In the genomic region with DNA sequence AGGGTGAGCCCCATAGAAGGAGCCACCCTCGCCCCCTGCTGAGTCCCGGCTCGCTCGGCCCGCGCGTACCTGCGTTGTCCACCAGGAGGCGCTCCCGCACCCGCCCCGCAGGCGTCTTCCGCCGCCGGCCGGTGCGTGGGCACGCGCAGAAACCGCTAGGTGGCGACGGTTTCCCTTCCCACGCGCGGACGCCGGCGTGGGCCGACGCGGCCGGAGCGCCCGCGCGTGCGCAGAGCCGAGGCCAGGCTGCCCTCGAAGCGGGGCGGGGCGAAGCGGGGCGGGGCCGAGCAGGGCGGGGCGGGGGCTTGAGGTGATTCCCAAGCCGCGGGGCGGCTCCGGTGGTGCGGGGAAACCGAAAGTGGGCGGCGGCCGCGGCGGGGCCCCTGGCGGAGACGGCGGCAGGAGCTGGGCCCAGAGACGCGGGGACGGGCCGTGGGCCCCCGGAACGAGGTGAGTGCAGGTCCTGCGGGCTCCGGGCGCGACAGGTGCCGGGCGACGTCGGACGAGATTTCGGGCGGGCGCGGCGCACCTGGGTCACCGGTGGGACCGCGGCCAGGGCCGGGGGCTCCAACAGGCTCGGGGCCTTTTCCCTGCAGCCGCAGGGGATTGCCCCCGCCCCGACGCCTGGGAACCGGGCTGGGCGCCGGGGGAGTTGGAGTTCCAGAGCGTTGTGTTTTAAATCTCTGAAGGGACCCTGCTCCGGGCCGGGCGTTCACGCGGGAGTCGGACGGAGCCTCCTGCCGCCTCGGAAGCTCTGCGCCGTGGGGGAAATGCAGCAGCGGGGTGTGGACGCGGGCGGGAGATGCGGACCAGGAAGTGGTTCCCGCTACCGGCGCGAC, we compare ENCODE assay signal across 8 cellular contexts. TPM values are rescaled to one million over a fixed set of nuclear protein-coding genes. Genes with fewer than 3 reads are reported as not detected.
DNase-seq lines count a peak whose midpoint lies in the region; ATAC-seq and TF ChIP-seq lines count a peak whose summit lies in the region.

A gene with protein sequence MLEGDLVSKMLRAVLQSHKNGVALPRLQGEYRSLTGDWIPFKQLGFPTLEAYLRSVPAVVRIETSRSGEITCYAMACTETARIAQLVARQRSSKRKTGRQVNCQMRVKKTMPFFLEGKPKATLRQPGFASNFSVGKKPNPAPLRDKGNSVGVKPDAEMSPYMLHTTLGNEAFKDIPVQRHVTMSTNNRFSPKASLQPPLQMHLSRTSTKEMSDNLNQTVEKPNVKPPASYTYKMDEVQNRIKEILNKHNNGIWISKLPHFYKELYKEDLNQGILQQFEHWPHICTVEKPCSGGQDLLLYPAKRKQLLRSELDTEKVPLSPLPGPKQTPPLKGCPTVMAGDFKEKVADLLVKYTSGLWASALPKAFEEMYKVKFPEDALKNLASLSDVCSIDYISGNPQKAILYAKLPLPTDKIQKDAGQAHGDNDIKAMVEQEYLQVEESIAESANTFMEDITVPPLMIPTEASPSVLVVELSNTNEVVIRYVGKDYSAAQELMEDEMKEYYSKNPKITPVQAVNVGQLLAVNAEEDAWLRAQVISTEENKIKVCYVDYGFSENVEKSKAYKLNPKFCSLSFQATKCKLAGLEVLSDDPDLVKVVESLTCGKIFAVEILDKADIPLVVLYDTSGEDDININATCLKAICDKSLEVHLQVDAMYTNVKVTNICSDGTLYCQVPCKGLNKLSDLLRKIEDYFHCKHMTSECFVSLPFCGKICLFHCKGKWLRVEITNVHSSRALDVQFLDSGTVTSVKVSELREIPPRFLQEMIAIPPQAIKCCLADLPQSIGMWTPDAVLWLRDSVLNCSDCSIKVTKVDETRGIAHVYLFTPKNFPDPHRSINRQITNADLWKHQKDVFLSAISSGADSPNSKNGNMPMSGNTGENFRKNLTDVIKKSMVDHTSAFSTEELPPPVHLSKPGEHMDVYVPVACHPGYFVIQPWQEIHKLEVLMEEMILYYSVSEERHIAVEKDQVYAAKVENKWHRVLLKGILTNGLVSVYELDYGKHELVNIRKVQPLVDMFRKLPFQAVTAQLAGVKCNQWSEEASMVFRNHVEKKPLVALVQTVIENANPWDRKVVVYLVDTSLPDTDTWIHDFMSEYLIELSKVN (plus strand): TSS at position 308 of the 839 bp plus-strand sequence. CDS start 16,370 bp downstream, outside the sequence.

- peaks cover 26% of the 10 kb centered on the region for H3K4me1 ChIP-seq in Loucy (ENCODE audit: insufficient read depth, low read length, poor library complexity, severe bottlenecking)
- no peaks in the 10 kb centered on the region for H3K4me1 ChIP-seq in cardiac muscle cell (ENCODE audit: low read depth)
- H3K4me1 ChIP-seq in tibial nerve: peaks cover 0 to 26% (median 2%) of the 10 kb centered on the region in 4 donors

- H3K9ac ChIP-seq in Loucy (ENCODE audit: low read depth, low read length, poor library complexity, severe bottlenecking) (peak within 1 kb of the TSS; percentile 80), SU-DHL-6 (ENCODE audit: low read length) (peak within 1 kb of the TSS; percentile 58)

- H3K27me3 ChIP-seq in Loucy (ENCODE audit: insufficient read depth, low read length, poor library complexity, severe bottlenecking) (no peaks in the 10 kb centered on the region), SU-DHL-6 (ENCODE audit: low read length) (no peaks in the 10 kb centered on the region), cardiac muscle cell (peaks cover 13% of the 10 kb centered on the region), tibial nerve (no peaks in the 10 kb centered on the region)

- ATAC-seq in activated naive CD8-positive, alpha-beta T cell treated with anti-CD3 and anti-CD28 coated beads, Interleukin-2, amount 10 ng/mL, durations not matched to agents 7 days and 5 days (ENCODE audit: low read depth): peak; percentile 85

- H3K36me3 ChIP-seq in Loucy (ENCODE audit: insufficient read depth, low read length) (no peaks in the 10 kb centered on the region), SU-DHL-6 (ENCODE audit: low read length) (no peaks in the 10 kb centered on the region), cardiac muscle cell (no peaks in the 10 kb centered on the region), tibial nerve (no peaks in the 10 kb centered on the region)

- DNase-seq in H4 (ENCODE audit: low spot score) (peak; percentile 71), cardiac muscle cell (ENCODE audit: low read depth in 1 of 2, low spot score in 1 of 2) (peak; percentile 88 to 89), pons (ENCODE audit: low spot score) (peak; percentile 77), tibial nerve (ENCODE audit: low spot score in 2 of 2) (peak; percentile 54 to 71)
- peak; percentile 94 for DNase-seq in activated naive CD8-positive, alpha-beta T cell treated with anti-CD3 and anti-CD28 coated beads, Interleukin-2, amount 10 ng/mL, durations not matched to agents 7 days and 5 days

- H4K20me1 ChIP-seq in Loucy (ENCODE audit: insufficient read depth, low read length, poor library complexity, severe bottlenecking) (no peaks in the 10 kb centered on the region), SU-DHL-6 (ENCODE audit: low read depth, low read length) (no peaks in the 10 kb centered on the region)

- peaks cover 23% of the 10 kb centered on the region for H3K4me1 Mint-ChIP-seq in activated naive CD8-positive, alpha-beta T cell treated with anti-CD3 and anti-CD28 coated beads, Interleukin-2, amount 10 ng/mL, durations not matched to agents 7 days and 5 days

- H3K4me3 ChIP-seq in GM08714 (ENCODE audit: low read length) (peak within 1 kb of the TSS; percentile 83), Loucy (ENCODE audit: low read length, poor library complexity, severe bottlenecking) (peak within 1 kb of the TSS; percentile 76), SU-DHL-6 (ENCODE audit: insufficient read depth, low read length, poor library complexity, severe bottlenecking) (peak within 1 kb of the TSS; percentile 57), cardiac muscle cell (peak within 1 kb of the TSS; percentile 88), tibial nerve (peak within 1 kb of the TSS; percentile 66 to 100 (median 96))

- H3K27ac ChIP-seq in SU-DHL-6 (ENCODE audit: low read depth, low read length): no peak within 1 kb of the TSS
- H3K27ac ChIP-seq in cardiac muscle cell: no peak within 1 kb of the TSS
- peak within 1 kb of the TSS; percentile 81 to 96 (median 88) for H3K27ac ChIP-seq in tibial nerve

- H3K9me3 Mint-ChIP-seq in activated naive CD8-positive, alpha-beta T cell treated with anti-CD3 and anti-CD28 coated beads, Interleukin-2, amount 10 ng/mL, durations not matched to agents 7 days and 5 days: no peaks in the 10 kb centered on the region

- TF ChIP-seq EP300 in tibial nerve (IDR thresholded peaks at IDR 0.05): peak in 1 of 2 donors; percentile 61

- peak within 1 kb of the TSS; percentile 80 for H3K27ac Mint-ChIP-seq in activated naive CD8-positive, alpha-beta T cell treated with anti-CD3 and anti-CD28 coated beads, Interleukin-2, amount 10 ng/mL, durations not matched to agents 7 days and 5 days

- peak within 1 kb of the TSS; percentile 73 for H3K4me2 ChIP-seq in Loucy (ENCODE audit: low read depth, low read length, poor library complexity, severe bottlenecking)
- H3K4me2 ChIP-seq in SU-DHL-6 (ENCODE audit: low read depth, low read length, poor library complexity, severe bottlenecking): peak within 1 kb of the TSS; percentile 63

- TF ChIP-seq POLR2A in tibial nerve (IDR thresholded peaks at IDR 0.05): no peak

- H3K36me3 Mint-ChIP-seq in activated naive CD8-positive, alpha-beta T cell treated with anti-CD3 and anti-CD28 coated beads, Interleukin-2, amount 10 ng/mL, durations not matched to agents 7 days and 5 days: peaks cover 2% of the 10 kb centered on the region

- H3F3A ChIP-seq in Loucy (ENCODE audit: low read depth) (0 out of 2 replicates have a peak, but pooled peaks cover 4% of the 10 kb centered on the region), SU-DHL-6 (ENCODE audit: insufficient read depth) (peaks cover 22% of the 10 kb centered on the region)

- WGBS in tibial nerve, 2 donors: 0% methylated on average over 80 to 89 of the region's 115 CpGs

- H3K27me3 Mint-ChIP-seq in activated naive CD8-positive, alpha-beta T cell treated with anti-CD3 and anti-CD28 coated beads, Interleukin-2, amount 10 ng/mL, durations not matched to agents 7 days and 5 days: peaks cover 21% of the 10 kb centered on the region

- peak within 1 kb of the TSS; percentile 88 for H3K4me3 Mint-ChIP-seq in activated naive CD8-positive, alpha-beta T cell treated with anti-CD3 and anti-CD28 coated beads, Interleukin-2, amount 10 ng/mL, durations not matched to agents 7 days and 5 days

- H3K79me2 ChIP-seq in Loucy (ENCODE audit: insufficient read depth, low read length) (no peaks in the 10 kb centered on the region), SU-DHL-6 (ENCODE audit: insufficient read depth, low read length) (no peaks in the 10 kb centered on the region)

- TF ChIP-seq CTCF in Loucy (conservative IDR thresholded peaks at IDR 0.05; ENCODE audit: low read length) (peak; percentile 85), SU-DHL-6 (IDR thresholded peaks at IDR 0.05; ENCODE audit: insufficient read depth, low read length, poor library complexity, severe bottlenecking) (peak; percentile 88), cardiac muscle cell (IDR thresholded peaks at IDR 0.05; ENCODE audit: low read depth, low read length) (peak; percentile 98), tibial nerve (IDR thresholded peaks at IDR 0.05) (peak; percentile 99 to 100 (median 99))

- H2AFZ ChIP-seq in Loucy (ENCODE audit: low read length): peak within 1 kb of the TSS; percentile 91
- peak within 1 kb of the TSS; percentile 89 for H2AFZ ChIP-seq in SU-DHL-6 (ENCODE audit: low read depth, low read length, severe bottlenecking)

- POLR2A ChIA-PET in activated naive CD8-positive, alpha-beta T cell treated with anti-CD3 and anti-CD28 coated beads, Interleukin-2, amount 10 ng/mL, durations not matched to agents 7 days and 5 days (lab: Charles Lee): interaction anchor here (0.8 to 1.7 kb wide), 3 partner anchors 16 to 221 kb away, joined by 3 to 10 read pairs (median 5); a partner anchor contains a TSS

- H3K9me3 ChIP-seq in Loucy (ENCODE audit: insufficient read depth, low read depth, low read length): no peaks in the 10 kb centered on the region
- no peaks in the 10 kb centered on the region for H3K9me3 ChIP-seq in SU-DHL-6 (ENCODE audit: insufficient read depth, low read length)
- H3K9me3 ChIP-seq in cardiac muscle cell (ENCODE audit: low read depth): no peaks in the 10 kb centered on the region
- no peaks in the 10 kb centered on the region for H3K9me3 ChIP-seq in tibial nerve

- H3K9me2 ChIP-seq in Loucy (replicated peaks; ENCODE audit: low read depth, low read length) (no peaks in the 10 kb centered on the region), SU-DHL-6 (replicated peaks; ENCODE audit: insufficient read depth, low read length) (no peaks in the 10 kb centered on the region)

RNA-seq across cellular contexts. Expression of the gene that starts here (rescaled TPM):
- total RNA-seq in H4 (2014; rRNA removed; shearing (Covaris generic)): 15.8 and 19.2 TPM in 2 replicates
- total RNA-seq in activated naive CD8-positive, alpha-beta T cell treated with anti-CD3 and anti-CD28 coated beads, Interleukin-2, amount 10 ng/mL, durations not matched to agents 7 days and 5 days: 10 to 100 TPM; 13.8 to 14.5 TPM
- total RNA-seq in cardiac muscle cell: 3.3 and 4.5 TPM in 2 replicates
- polyA plus RNA-seq in cardiac muscle cell: 2.8 and 4.2 TPM in 2 replicates
- total RNA-seq in tibial nerve: 10 to 100 TPM in 3 of 4 donors, 1 to 10 TPM in 1; 9.6 to 18.4 (median 10.8) TPM

Comparison
In these comparisons a context has a peak if more than half of its experiments do, and no peak if none do; other contexts are left out.
1. H3K27ac ChIP-seq: peak in tibial nerve (4 of 4); none in SU-DHL-6 (single experiment) and cardiac muscle cell (single experiment).
2. Peak in every context shown above with its lines, with median percentiles within 50 percentile points of each other: H3K4me3 ChIP-seq, DNase-seq and CTCF ChIP-seq.